In the genomic region with DNA sequence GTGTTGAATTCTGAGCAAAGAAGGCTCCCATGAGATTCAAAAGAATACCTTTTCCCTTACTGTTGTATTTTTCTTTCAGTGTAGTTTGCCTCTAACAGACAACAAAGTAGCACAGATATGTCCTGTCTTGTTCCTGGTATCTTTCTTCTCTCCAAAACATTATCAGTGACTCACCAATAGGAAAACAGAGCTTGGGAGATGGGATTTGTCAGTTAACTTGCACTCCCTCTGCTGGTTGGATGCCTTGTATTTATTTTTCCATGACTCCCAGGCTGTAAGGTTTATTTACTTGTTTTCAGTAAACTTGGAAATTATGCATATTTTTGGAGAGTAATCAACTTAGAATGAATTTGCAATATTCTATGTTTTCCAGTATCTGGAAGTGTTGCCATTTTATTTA, we compare ENCODE assay signal across 9 cellular contexts.
DNase-seq lines count a peak whose midpoint lies in the region; ATAC-seq and TF ChIP-seq lines count a peak whose summit lies in the region.
"Had no signal": no experiment of that assay in that cellular context is flagged by ENCODE, and none has a peak within 500 bp of the region (broad histone marks: within the 10 kb centered on the region; RNA-seq: fewer than 3 reads in every experiment).

No MANE protein-coding gene starts in this region.

- H3K4me1 ChIP-seq in PC-3 (ENCODE audit: insufficient read depth, low read length) (no peaks in the 10 kb centered on the region), prostate gland (replicated peaks) (no peaks in the 10 kb centered on the region)

- no peak overlapping the region for H3K4me3 ChIP-seq in PC-3 (ENCODE audit: low read length)
- no peak overlapping the region for H3K4me3 ChIP-seq in prostate gland

- intact Hi-C loops in PC-3 (cut with micrococcal nuclease), result loop anchor here (1.0 to 5.0 kb wide), 4 partner anchors 67 to 367 kb away; no protein-coding TSS in a partner anchor
- intact Hi-C loops in prostate gland (cut with DNase I), result no loop called here

- no peaks in the 10 kb centered on the region for H3K36me3 ChIP-seq in PC-3 (ENCODE audit: low read depth, low read length)
- H3K36me3 ChIP-seq in prostate gland, result no peaks in the 10 kb centered on the region

- CTCF ChIA-PET in PC-3 (lab: Charles Lee), result no interaction called here

- no TSS peak for BruUV-seq in PC-3 (replicated peaks; lab: Mats Ljungman, UMichigan)

- H4K20me1 ChIP-seq in PC-3 (ENCODE audit: low read length), result no peaks in the 10 kb centered on the region

- no peaks in the 10 kb centered on the region for H3K27me3 ChIP-seq in PC-3 (ENCODE audit: low read length)
- no peaks in the 10 kb centered on the region for H3K27me3 ChIP-seq in prostate gland (replicated peaks; ENCODE audit: insufficient read depth)

- no peak overlapping the region for H2AFZ ChIP-seq in PC-3 (ENCODE audit: low read length)

- POLR2A ChIA-PET in PC-3 (lab: Charles Lee; ENCODE audit: unreplicated experiment), result no interaction called here

- DNase-seq in PC-3 (peak; percentile 51), fibroblast of gingiva (ENCODE audit: low read depth) (peak; percentile 29), prostate gland (ENCODE audit: low spot score) (peak; percentile 28), NCI-H345 treated with DMSO at 0.1 percent for 48 hours (lab: John Stamatoyannopoulos, UW; ENCODE audit: unreplicated experiment) (no peak)
- DNase-seq in activated T-cell treated with anti-CD3 and anti-CD28 coated beads, Interleukin-2, amount 50 U/mL, for 48 hours, result no peak
- DNase-seq in stimulated activated CD4-positive, alpha-beta T cell treated with anti-CD3 and anti-CD28 coated beads, Interleukin-4, amount 100 ng/mL, for 24 hours, result no peak
- DNase-seq: stimulated activated naive CD8-positive, alpha-beta T cell treated with anti-CD3 and anti-CD28 coated beads, Interleukin-15, Interleukin-2, amounts not matched to agents 100 U/mL and 50 U/mL, for 24 hours had no signal

- no peak for TF ChIP-seq POLR2A in prostate gland (IDR thresholded peaks at IDR 0.05)

- no peaks in the 10 kb centered on the region for H3K9me2 ChIP-seq in PC-3 (replicated peaks; ENCODE audit: low read length)

- H3K79me2 ChIP-seq in PC-3 (ENCODE audit: low read length), result no peaks in the 10 kb centered on the region

- 0 out of 2 replicates have a peak, but pooled peaks cover under 1% of the 10 kb centered on the region for H3K9me3 ChIP-seq in PC-3 (ENCODE audit: low read length)
- no peaks in the 10 kb centered on the region for H3K9me3 ChIP-seq in prostate gland

- no peak overlapping the region for H3K27ac ChIP-seq in PC-3 (ENCODE audit: low read length)
- no peak overlapping the region for H3K27ac ChIP-seq in prostate gland

- no peak overlapping the region for H3K9ac ChIP-seq in PC-3 (ENCODE audit: low read length)

- no peaks in the 10 kb centered on the region for H3F3A ChIP-seq in PC-3 (ENCODE audit: low read length, unreplicated experiment)

- ATAC-seq in PC-3, result peak; percentile 49
- ATAC-seq in HG02884 (IDR thresholded peaks at IDR 0.05; ENCODE audit: unreplicated experiment), result no peak
- ATAC-seq: stimulated activated naive CD8-positive, alpha-beta T cell treated with anti-CD3 and anti-CD28 coated beads, Interleukin-15, Interleukin-2, amounts not matched to agents 100 U/mL and 50 U/mL, for 24 hours had no signal

- H3K4me2 ChIP-seq in PC-3 (ENCODE audit: low read length), result no peak overlapping the region

- TF ChIP-seq CTCF in GM12873 (IDR thresholded peaks at IDR 0.05; ENCODE audit: insufficient read depth, low read depth, low read length, missing control alignments) (peak; percentile 16), PC-3 (conservative IDR thresholded peaks at IDR 0.05; ENCODE audit: low read depth, low read length) (peak; percentile 75), prostate gland (IDR thresholded peaks at IDR 0.05) (peak; percentile 27 to 67 (median 52))

Comparison
In these comparisons a context has a peak if more than half of its experiments do, and no peak if none do; other contexts are left out.
1. CTCF ChIP-seq: peak in every context shown above with its lines; median percentile 75 in PC-3; 52 in prostate gland; 16 in GM12873.
2. DNase-seq: peak in PC-3 (single experiment), fibroblast of gingiva (single experiment) and prostate gland (single experiment); none in activated T-cell treated with anti-CD3 and anti-CD28 coated beads, Interleukin-2, amount 50 U/mL, for 48 hours (0 of 2), stimulated activated CD4-positive, alpha-beta T cell treated with anti-CD3 and anti-CD28 coated beads, Interleukin-4, amount 100 ng/mL, for 24 hours (single experiment) and NCI-H345 treated with DMSO at 0.1 percent for 48 hours (single experiment).